Comparison of ENCODE assay signal across 8 cellular contexts in the genomic region with DNA sequence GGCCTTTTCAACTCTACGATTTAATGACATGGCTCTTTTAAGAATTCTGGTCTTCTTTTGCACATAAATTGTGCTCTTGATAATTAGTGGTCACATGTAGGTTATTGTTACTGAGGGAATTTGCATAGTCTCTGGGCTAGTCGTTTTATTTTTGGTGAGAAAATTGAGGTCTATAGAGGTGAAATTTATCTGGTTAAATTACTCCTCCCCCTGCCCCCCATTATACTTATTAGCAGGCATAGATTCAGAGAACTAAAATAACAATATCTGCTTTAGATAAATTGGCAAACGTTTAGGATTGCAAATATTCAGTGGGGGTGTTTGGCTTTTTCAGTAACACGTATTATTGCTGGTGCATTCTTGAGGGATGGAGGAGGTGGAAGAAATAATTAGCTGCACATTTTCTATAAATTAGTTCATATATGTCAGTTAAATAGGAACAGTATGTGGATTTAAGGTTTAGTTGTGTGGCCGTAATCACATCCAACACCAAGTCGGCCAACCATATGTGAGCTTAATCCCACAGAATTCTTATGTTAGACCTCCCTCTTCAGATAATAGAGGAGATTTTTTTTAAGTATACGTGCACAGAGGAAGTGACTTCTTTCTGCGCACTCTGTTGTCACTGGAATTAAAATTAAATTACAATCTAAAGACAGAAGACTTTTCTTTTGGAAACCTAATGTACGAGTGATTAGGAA. TPM values are rescaled to one million over a fixed set of nuclear protein-coding genes. Genes with fewer than 3 reads are reported as not detected.
DNase-seq lines count a peak whose midpoint lies in the region; ATAC-seq and TF ChIP-seq lines count a peak whose summit lies in the region.

No MANE protein-coding gene starts in this region.

- H3K18ac ChIP-seq in neuronal stem cell (ENCODE audit: low read length), result no peak overlapping the region

- no peaks in the 10 kb centered on the region for H3K9me3 ChIP-seq in CD8-positive, alpha-beta T cell (ENCODE audit: low read length)
- H3K9me3 ChIP-seq in OCI-LY1 (ENCODE audit: low read length), result no peaks in the 10 kb centered on the region
- H3K9me3 ChIP-seq in endocrine pancreas (ENCODE audit: control insufficient read depth, low read length), result no peaks in the 10 kb centered on the region
- peaks cover 0 to 3% of the 10 kb centered on the region in 2 donors for H3K9me3 ChIP-seq in neuronal stem cell (replicated peaks in 1 of 2; ENCODE audit: control insufficient read depth in 2 of 2, insufficient read depth in 1 of 2, low read depth in 1 of 2, low read length in 2 of 2)

- no peak overlapping the region for H2BK120ac ChIP-seq in neuronal stem cell (ENCODE audit: low read depth, low read length)

- intact Hi-C loops in CD8-positive, alpha-beta T cell (cut with DNase I, micrococcal nuclease), result loop anchor here in 1 of 2 experiments (2.0 kb wide), 1 partner anchor 39 kb away; no protein-coding TSS in a partner anchor

- no peak for TF ChIP-seq CTCF in CD8-positive, alpha-beta T cell (IDR thresholded peaks at IDR 0.05)
- no peak for TF ChIP-seq CTCF in OCI-LY1 (IDR thresholded peaks at IDR 0.05; ENCODE audit: low read length)

- no peaks in the 10 kb centered on the region for H3K27me3 Mint-ChIP-seq in CD8-positive, alpha-beta T cell (ENCODE audit: low read depth)

- no peak overlapping the region for H2AK5ac ChIP-seq in neuronal stem cell (ENCODE audit: low read depth, low read length)

- no peak overlapping the region for H3K9ac ChIP-seq in OCI-LY1 (ENCODE audit: low read length)
- no peak overlapping the region for H3K9ac ChIP-seq in endocrine pancreas (ENCODE audit: control insufficient read depth, insufficient read depth, low read length)
- no peak overlapping the region for H3K9ac ChIP-seq in neuronal stem cell (ENCODE audit: low read depth, low read length, poor library complexity)

- H3K4me1 Mint-ChIP-seq in CD8-positive, alpha-beta T cell (ENCODE audit: low read depth), result peaks cover 24% of the 10 kb centered on the region

- POLR2A ChIA-PET in CD8-positive, alpha-beta T cell (lab: Charles Lee), result interaction anchor here (1.2 to 2.8 kb wide), 3 partner anchors 13 to 40 kb away, joined by 3 to 6 read pairs (median 4); no protein-coding TSS in a partner anchor

- H3K36me3 ChIP-seq in CD8-positive, alpha-beta T cell (ENCODE audit: insufficient read depth, low read length), result no peaks in the 10 kb centered on the region
- H3K36me3 ChIP-seq in OCI-LY1 (ENCODE audit: insufficient read depth, low read length) (no peaks in the 10 kb centered on the region), endocrine pancreas (ENCODE audit: control insufficient read depth, insufficient read depth, low read length) (no peaks in the 10 kb centered on the region), neuronal stem cell (replicated peaks in 1 of 2; ENCODE audit: control insufficient read depth in 2 of 2, insufficient read depth in 2 of 2, low read length in 2 of 2) (peaks cover 2 to 37% of the 10 kb centered on the region in 2 donors)

- no peaks in the 10 kb centered on the region for H3K27me3 ChIP-seq in CD8-positive, alpha-beta T cell (ENCODE audit: insufficient read depth, low read length)
- no peaks in the 10 kb centered on the region; the same call in 1 of the 2 replicates for H3K27me3 ChIP-seq in OCI-LY1 (ENCODE audit: insufficient read depth, low read length)
- H3K27me3 ChIP-seq in endocrine pancreas (ENCODE audit: control insufficient read depth, insufficient read depth, low read length), result no peaks in the 10 kb centered on the region
- H3K27me3 ChIP-seq in neuronal stem cell (ENCODE audit: control insufficient read depth in 3 of 3, insufficient read depth in 3 of 3, low read depth in 1 of 3, low read length in 3 of 3), result no peaks in the 10 kb centered on the region

- H2BK15ac ChIP-seq in neuronal stem cell (ENCODE audit: low read length), result no peak overlapping the region

- H4K91ac ChIP-seq in neuronal stem cell (ENCODE audit: low read depth, low read length, poor library complexity), result no peak overlapping the region

- peak overlapping the region; percentile 11 for H3K27ac Mint-ChIP-seq in CD8-positive, alpha-beta T cell

- H3K79me1 ChIP-seq in neuronal stem cell (ENCODE audit: low read depth, low read length), result peaks cover 3% of the 10 kb centered on the region

- H3K4me2 ChIP-seq in OCI-LY1 (ENCODE audit: low read length) (peak overlapping the region; percentile 63), neuronal stem cell (ENCODE audit: insufficient read depth, low read length, poor library complexity, severe bottlenecking) (peak overlapping the region; percentile 98)

- H2BK5ac ChIP-seq in neuronal stem cell (ENCODE audit: low read length), result no peak overlapping the region

- H3K23ac ChIP-seq in neuronal stem cell (ENCODE audit: low read depth, low read length, poor library complexity), result no peak overlapping the region

- no peak overlapping the region for H3K14ac ChIP-seq in neuronal stem cell (ENCODE audit: low read length)

- H3K4me1 ChIP-seq in CD8-positive, alpha-beta T cell (ENCODE audit: insufficient read depth, low read length), result peaks cover 15% of the 10 kb centered on the region
- peaks cover 6% of the 10 kb centered on the region for H3K4me1 ChIP-seq in OCI-LY1 (ENCODE audit: insufficient read depth, low read length, severe bottlenecking)
- H3K4me1 ChIP-seq in endocrine pancreas (ENCODE audit: control insufficient read depth, insufficient read depth, low read length), result peaks cover 4% of the 10 kb centered on the region
- peaks cover 16 to 19% of the 10 kb centered on the region in 2 donors for H3K4me1 ChIP-seq in neuronal stem cell (ENCODE audit: control insufficient read depth in 2 of 2, insufficient read depth in 1 of 2, low read depth in 1 of 2, low read length in 2 of 2)

- no peak for DNase-seq in CD8-positive, alpha-beta T cell
- no peak for DNase-seq in neuronal stem cell (ENCODE audit: low spot score)
- DNase-seq in activated CD4-positive, alpha-beta T cell treated with anti-CD3 and anti-CD28 coated beads for 4 hours, result no peak
- no peak for DNase-seq in occipital lobe (lab: John Stamatoyannopoulos, UW)

- H3K9me3 Mint-ChIP-seq in CD8-positive, alpha-beta T cell, result no peaks in the 10 kb centered on the region

- H2AFZ ChIP-seq in OCI-LY1 (ENCODE audit: low read length) (no peak overlapping the region), neuronal stem cell (ENCODE audit: low read length) (peak overlapping the region; percentile 99)

- H3K36me3 Mint-ChIP-seq in CD8-positive, alpha-beta T cell, result peaks cover 2% of the 10 kb centered on the region

- no peaks in the 10 kb centered on the region for H3F3A ChIP-seq in OCI-LY1 (ENCODE audit: insufficient read depth, low read length)

- CTCF ChIA-PET in CD8-positive, alpha-beta T cell (lab: Charles Lee), result interaction anchor here (1.1 to 2.6 kb wide), 4 partner anchors 9 to 181 kb away, joined by 3 to 11 read pairs (median 6); no protein-coding TSS in a partner anchor

- H3K27ac ChIP-seq in CD8-positive, alpha-beta T cell (ENCODE audit: low read depth, low read length), result no peak overlapping the region
- H3K27ac ChIP-seq in OCI-LY1 (ENCODE audit: low read depth, low read length, poor library complexity, severe bottlenecking) (no peak overlapping the region), neuronal stem cell (replicated peaks; ENCODE audit: low read length) (no peak overlapping the region)

- H3K79me2 ChIP-seq in OCI-LY1 (ENCODE audit: insufficient read depth, low read length), result no peaks in the 10 kb centered on the region

- no peak overlapping the region for H3K4ac ChIP-seq in neuronal stem cell (ENCODE audit: low read length)

- H3K9me2 ChIP-seq in OCI-LY1 (ENCODE audit: low read depth, low read length), result no peaks in the 10 kb centered on the region

- H2BK12ac ChIP-seq in neuronal stem cell (ENCODE audit: low read length), result no peak overlapping the region

- no CpG with 5 or more reads among the region's 9 CpGs for WGBS in neuronal stem cell (ENCODE audit: extremely low coverage in 2 of 2, insufficient read length in 2 of 2, insufficient replicate concordance in 1 of 2), 2 donors

- ATAC-seq in CD8-positive, alpha-beta T cell, result no peak
- ATAC-seq in HG02798 (IDR thresholded peaks at IDR 0.05; ENCODE audit: poor library complexity, unreplicated experiment) (no peak), HG03095 (IDR thresholded peaks at IDR 0.05; ENCODE audit: unreplicated experiment) (no peak)

- peak overlapping the region; percentile 89 for H3K4me3 ChIP-seq in CD8-positive, alpha-beta T cell (ENCODE audit: low read depth, low read length)
- H3K4me3 ChIP-seq in OCI-LY1 (ENCODE audit: low read depth, low read length, poor library complexity, severe bottlenecking) (peak overlapping the region; percentile 71), endocrine pancreas (ENCODE audit: control insufficient read depth, insufficient read depth, low read length) (peak overlapping the region; percentile 28), neuronal stem cell (ENCODE audit: low read length in 2 of 2) (peak overlapping the region; percentile 79 to 100)

- peak overlapping the region; percentile 92 for H3K4me3 Mint-ChIP-seq in CD8-positive, alpha-beta T cell

- H4K20me1 ChIP-seq in OCI-LY1 (ENCODE audit: insufficient read depth, low read length), result no peaks in the 10 kb centered on the region

- H4K8ac ChIP-seq in neuronal stem cell (ENCODE audit: low read depth, low read length), result no peak overlapping the region

RNA-seq across cellular contexts. Expression of gene SEPTIN11, which starts 1.9 kb away (rescaled TPM):
- total RNA-seq in CD8-positive, alpha-beta T cell, result 10 to 100 TPM; 12.3 to 13.1 TPM
- polyA plus RNA-seq in neuronal stem cell (2013, experiment 1 of 2), result 204 TPM
- 218 TPM for polyA plus RNA-seq in neuronal stem cell (2013, experiment 2 of 2)
- 244 TPM for total RNA-seq in occipital lobe

RNA-seq across cellular contexts. Expression of gene SOWAHB, which starts 53.5 kb away (rescaled TPM):
- total RNA-seq in CD8-positive, alpha-beta T cell, result not detected
- 0.20 TPM for polyA plus RNA-seq in neuronal stem cell (2013, experiment 1 of 2)
- 0.15 TPM for polyA plus RNA-seq in neuronal stem cell (2013, experiment 2 of 2)
- 5.5 TPM for total RNA-seq in occipital lobe

Comparison
In these comparisons a context has a peak if more than half of its experiments do, and no peak if none do; other contexts are left out.
1. H3K4me3 ChIP-seq: peak in every context shown above with its lines; median percentile 90 in neuronal stem cell; 89 in CD8-positive, alpha-beta T cell; 71 in OCI-LY1; 28 in endocrine pancreas.
2. RNA of gene SEPTIN11, which starts 1.9 kb away (total RNA-seq): 244 TPM in occipital lobe (single experiment); 12.3 to 13.1 TPM in CD8-positive, alpha-beta T cell; every median in the first group is over 10 times any median in the second.